8 cellular contexts compared by ENCODE assay signal in the genomic region with DNA sequence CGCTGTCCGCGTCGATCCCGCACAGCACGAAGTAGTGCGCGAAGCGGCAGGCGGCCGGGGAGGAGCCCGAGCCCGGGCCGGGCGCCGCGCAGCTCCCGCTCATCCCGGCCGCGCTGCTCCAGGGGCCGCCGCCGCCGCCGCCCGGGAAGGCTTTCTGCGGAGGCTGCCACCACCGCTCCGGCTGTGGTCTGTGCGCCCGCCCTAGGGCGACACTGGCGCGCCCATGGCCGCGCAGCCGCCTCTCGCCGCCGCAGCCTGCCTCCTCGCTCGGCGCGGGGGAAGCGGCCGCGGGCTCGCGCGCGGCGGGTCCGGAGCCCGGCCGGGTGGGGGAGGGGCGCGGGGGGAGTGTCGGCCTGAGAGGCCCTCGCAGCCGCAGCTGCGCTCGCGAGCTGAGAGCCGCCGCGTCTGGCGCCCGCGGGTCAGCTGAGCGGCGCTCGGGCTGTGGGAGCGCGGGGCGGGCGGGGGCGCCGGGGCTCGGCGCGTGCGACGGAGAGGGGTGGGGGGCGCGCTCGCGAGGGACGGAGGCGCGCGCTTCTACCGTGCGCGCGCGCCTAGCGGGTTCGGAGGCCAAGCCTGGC. TPM values are rescaled to one million over a fixed set of nuclear protein-coding genes. Genes with fewer than 3 reads are reported as not detected.
A peak's percentile ranks its signal among the peaks of the same experiment; 100 is the strongest.
DNase-seq lines count a peak whose midpoint lies in the region; ATAC-seq and TF ChIP-seq lines count a peak whose summit lies in the region.

A gene (minus strand): TSS at position 407 of the 578 bp plus-strand sequence. CDS start 304 bp downstream, at position 103.

- peaks cover 31 to 69% (median 37%) of the 10 kb centered on the region in 5 donors for H3K27me3 Mint-ChIP-seq in naive thymus-derived CD8-positive, alpha-beta T cell

- DNase-seq in BJ (ENCODE audit: low read depth) = no peak
- DNase-seq in NCI-H2227 (lab: John Stamatoyannopoulos, UW; ENCODE audit: unreplicated experiment) = peak; percentile 89
- DNase-seq in activated gamma-delta T cell (lab: John Stamatoyannopoulos, UW) = peak; percentile 17
- DNase-seq in foreskin fibroblast = peak; percentile 51 to 79
- peak in 3 of 10 donors; percentile 1 to 42 (median 10) for DNase-seq in naive thymus-derived CD8-positive, alpha-beta T cell
- DNase-seq in ureter (ENCODE audit: low spot score) = peak; percentile 56

- peak within 1 kb of the TSS; percentile 76 to 93 (median 88) for H3K4me3 Mint-ChIP-seq in naive thymus-derived CD8-positive, alpha-beta T cell

- H3K9me3 Mint-ChIP-seq in naive thymus-derived CD8-positive, alpha-beta T cell = peaks cover 0 to 9% (median 0%) of the 10 kb centered on the region in 9 donors

- no peaks in the 10 kb centered on the region for H3K27me3 ChIP-seq in BJ (ENCODE audit: control insufficient read depth, insufficient read depth, low read length)

- POLR2A ChIA-PET in BJ (lab: Charles Lee) = interaction anchor here (0.5 kb wide), 1 partner anchor 9 kb away, joined by 3 read pairs; no protein-coding TSS in a partner anchor
- POLR2A ChIA-PET in naive thymus-derived CD8-positive, alpha-beta T cell (lab: Charles Lee) = no interaction called here

- TF ChIP-seq CTCF in BJ (IDR thresholded peaks at IDR 0.05; ENCODE audit: insufficient read depth, low read depth, low read length) (no peak), foreskin fibroblast (IDR thresholded peaks at IDR 0.05; ENCODE audit: low read depth, low read length) (no peak)

- H3K36me3 Mint-ChIP-seq in naive thymus-derived CD8-positive, alpha-beta T cell = peaks cover 2 to 9% (median 3%) of the 10 kb centered on the region in 3 donors

- peaks cover 10 to 24% (median 13%) of the 10 kb centered on the region in 4 donors for H3K4me1 Mint-ChIP-seq in naive thymus-derived CD8-positive, alpha-beta T cell

- ATAC-seq in GM18868 (IDR thresholded peaks at IDR 0.05; ENCODE audit: unreplicated experiment) = peak; percentile 45
- ATAC-seq in HG03039 (IDR thresholded peaks at IDR 0.05; ENCODE audit: unreplicated experiment) = peak; percentile 39
- peak; percentile 51 to 58 for ATAC-seq in naive thymus-derived CD8-positive, alpha-beta T cell

- no peaks in the 10 kb centered on the region for H3K36me3 ChIP-seq in BJ (ENCODE audit: control insufficient read depth, insufficient read depth, low read length)

- CTCF ChIA-PET in BJ (lab: Yijun Ruan, JAX) = interaction anchor here (1.0 to 1.2 kb wide), 3 partner anchors 14 to 72 kb away, joined by 3 read pairs; no protein-coding TSS in a partner anchor

- peak within 1 kb of the TSS; percentile 71 for H3K4me3 ChIP-seq in BJ (ENCODE audit: low read depth, low read length)
- peak within 1 kb of the TSS; percentile 78 to 89 for H3K4me3 ChIP-seq in foreskin fibroblast (ENCODE audit: low read depth in 1 of 2, low read length in 2 of 2)

- peak within 1 kb of the TSS in 3 of 10 donors; percentile 1 to 74 (median 57) for H3K27ac Mint-ChIP-seq in naive thymus-derived CD8-positive, alpha-beta T cell

RNA-seq across cellular contexts. Expression of the gene that starts here (rescaled TPM):
- 5.4 and 7.9 TPM in 2 replicates for polyA plus RNA-seq in BJ (2011; rRNA removed)
- polyA minus RNA-seq in BJ (2011; rRNA and poly(A)+ RNA removed) = 8.4 and 8.5 TPM in 2 replicates
- total RNA-seq in naive thymus-derived CD8-positive, alpha-beta T cell = 1 to 10 TPM in 1 of 2 experiments, under 1 TPM in 1; 0.99 to 1.7 TPM
- under 1 TPM in 1 of 3 donors, not detected in 2; 0.12 TPM for polyA plus RNA-seq in naive thymus-derived CD8-positive, alpha-beta T cell
- total RNA-seq in ureter = 6.1 TPM
